In the genomic region with DNA sequence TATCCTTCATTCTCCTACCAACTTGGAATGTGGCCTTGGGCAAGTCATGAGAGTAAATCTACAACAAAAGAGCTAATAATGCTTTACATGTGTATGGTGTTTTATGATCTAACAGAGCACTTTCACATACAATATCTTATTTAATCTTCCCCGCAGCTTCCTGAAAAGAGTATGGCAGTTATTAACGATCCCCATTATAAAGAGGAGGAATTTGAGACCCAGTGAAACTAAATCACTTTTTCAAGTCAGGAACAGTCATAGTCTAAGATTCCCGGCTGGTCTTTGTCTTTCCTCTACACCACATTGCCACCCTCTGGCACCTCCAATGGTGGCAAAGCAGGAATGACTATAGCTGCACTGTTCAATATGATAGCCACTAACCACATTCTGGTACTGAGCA, we compare ENCODE assay signal across 9 cellular contexts.
A peak's percentile ranks its signal among the peaks of the same experiment; 100 is the strongest.
DNase-seq lines count a peak whose midpoint lies in the region; ATAC-seq and TF ChIP-seq lines count a peak whose summit lies in the region.
"Had no signal": no experiment of that assay in that cellular context is flagged by ENCODE, and none has a peak within 500 bp of the region (broad histone marks: within the 10 kb centered on the region; RNA-seq: fewer than 3 reads in every experiment).

No MANE protein-coding gene starts in this region.

- H3K9me3 ChIP-seq in A673 (ENCODE audit: low read depth, low read length, poor library complexity, severe bottlenecking): no peaks in the 10 kb centered on the region
- H3K9me3 ChIP-seq in WERI-Rb-1 (ENCODE audit: severe bottlenecking): no peaks in the 10 kb centered on the region

- no peak for ATAC-seq in activated CD8-positive, alpha-beta T cell treated with anti-CD3 and anti-CD28 coated beads, Interleukin-2, amount 10 ng/mL, durations not matched to agents 7 days and 5 days

- DNase-seq in A673 (ENCODE audit: low spot score) (peak; percentile 83), HCEC 1CT (peak; percentile 54), WERI-Rb-1 (peak; percentile 43), kidney epithelial cell (ENCODE audit: low read depth) (peak; percentile 12), GM19238 (ENCODE audit: insufficient read length, low spot score) (no peak), T-helper 2 cell (no peak), T1000 (lab: John Stamatoyannopoulos, UW) (no peak)
- no peak for DNase-seq in activated CD8-positive, alpha-beta T cell treated with anti-CD3 and anti-CD28 coated beads, Interleukin-2, amount 10 ng/mL, durations not matched to agents 7 days and 5 days
- DNase-seq: effector CD4-positive, alpha-beta T cell had no signal

- TF ChIP-seq CTCF in A673 (conservative IDR thresholded peaks at IDR 0.05; ENCODE audit: low read depth, low read length): peak; percentile 66
- TF ChIP-seq CTCF in WERI-Rb-1 (IDR thresholded peaks at IDR 0.05; ENCODE audit: low read depth, low read length): peak; percentile 41
- peak; percentile 49 for TF ChIP-seq CTCF in kidney epithelial cell (IDR thresholded peaks at IDR 0.05; ENCODE audit: insufficient read depth, low read length, poor library complexity, severe bottlenecking)

- no peak overlapping the region for H3K4me3 Mint-ChIP-seq in activated CD8-positive, alpha-beta T cell treated with anti-CD3 and anti-CD28 coated beads, Interleukin-2, amount 10 ng/mL, durations not matched to agents 7 days and 5 days

- no TSS peak for BruUV-seq in A673 (replicated peaks; lab: Mats Ljungman, UMichigan)

- no peak overlapping the region for H3K27ac ChIP-seq in A673 (ENCODE audit: low read depth, low read length, poor library complexity, severe bottlenecking)
- no peak overlapping the region for H3K27ac ChIP-seq in WERI-Rb-1

- POLR2A ChIA-PET in A673 (lab: Charles Lee; ENCODE audit: low non-redundant PET): interaction anchor here (0.6 kb wide), 1 partner anchor 887 kb away, joined by 3 read pairs; no protein-coding TSS in a partner anchor
- POLR2A ChIA-PET in activated CD8-positive, alpha-beta T cell treated with anti-CD3 and anti-CD28 coated beads, Interleukin-2, amount 10 ng/mL, durations not matched to agents 7 days and 5 days (lab: Charles Lee): no interaction called here

- H3K27me3 Mint-ChIP-seq in activated CD8-positive, alpha-beta T cell treated with anti-CD3 and anti-CD28 coated beads, Interleukin-2, amount 10 ng/mL, durations not matched to agents 7 days and 5 days (ENCODE audit: low read depth): peaks cover 8% of the 10 kb centered on the region

- H3K36me3 ChIP-seq in A673 (ENCODE audit: insufficient read depth, low read length, poor library complexity, severe bottlenecking) (no peaks in the 10 kb centered on the region), WERI-Rb-1 (no peaks in the 10 kb centered on the region), kidney epithelial cell (ENCODE audit: control insufficient read depth, insufficient read depth, low read length) (no peaks in the 10 kb centered on the region)

- peaks cover 5% of the 10 kb centered on the region for H3K4me1 ChIP-seq in A673 (ENCODE audit: insufficient read depth, low read length, poor library complexity, severe bottlenecking)

- no peaks in the 10 kb centered on the region for H3K9me3 Mint-ChIP-seq in activated CD8-positive, alpha-beta T cell treated with anti-CD3 and anti-CD28 coated beads, Interleukin-2, amount 10 ng/mL, durations not matched to agents 7 days and 5 days (ENCODE audit: insufficient read depth)

- CTCF ChIA-PET in A673 (lab: Charles Lee): interaction anchor here (0.6 to 1.4 kb wide), 6 partner anchors 60 to 753 kb away, joined by 3 to 10 read pairs (median 4); no protein-coding TSS in a partner anchor
- CTCF ChIA-PET in activated CD8-positive, alpha-beta T cell treated with anti-CD3 and anti-CD28 coated beads, Interleukin-2, amount 10 ng/mL, durations not matched to agents 7 days and 5 days (lab: Charles Lee): no interaction called here

- no peaks in the 10 kb centered on the region for H3K36me3 Mint-ChIP-seq in activated CD8-positive, alpha-beta T cell treated with anti-CD3 and anti-CD28 coated beads, Interleukin-2, amount 10 ng/mL, durations not matched to agents 7 days and 5 days (ENCODE audit: low read depth)

- no peak overlapping the region for H3K4me3 ChIP-seq in A673 (ENCODE audit: low read depth, low read length, poor library complexity, severe bottlenecking)
- H3K4me3 ChIP-seq in WERI-Rb-1 (ENCODE audit: low read depth, low read length): no peak overlapping the region
- H3K4me3 ChIP-seq in kidney epithelial cell (ENCODE audit: low read depth, low read length): no peak overlapping the region

- H3K4me1 Mint-ChIP-seq in activated CD8-positive, alpha-beta T cell treated with anti-CD3 and anti-CD28 coated beads, Interleukin-2, amount 10 ng/mL, durations not matched to agents 7 days and 5 days (ENCODE audit: low read depth): no peaks in the 10 kb centered on the region

- H3K27ac Mint-ChIP-seq in activated CD8-positive, alpha-beta T cell treated with anti-CD3 and anti-CD28 coated beads, Interleukin-2, amount 10 ng/mL, durations not matched to agents 7 days and 5 days: no peak overlapping the region

- intact Hi-C loops in A673 (cut with micrococcal nuclease; ENCODE audit: unreplicated experiment): loop anchor here (2.0 kb wide), 2 partner anchors 103 to 249 kb away; no protein-coding TSS in a partner anchor

- H3K27me3 ChIP-seq in A673 (replicated peaks; ENCODE audit: insufficient read depth, low read depth, low read length, poor library complexity): no peaks in the 10 kb centered on the region
- H3K27me3 ChIP-seq in WERI-Rb-1 (ENCODE audit: insufficient read depth, low read depth, severe bottlenecking): no peaks in the 10 kb centered on the region
- no peaks in the 10 kb centered on the region for H3K27me3 ChIP-seq in kidney epithelial cell (ENCODE audit: control insufficient read depth, insufficient read depth, low read length)

Comparison
In these comparisons a context has a peak if more than half of its experiments do, and no peak if none do; other contexts are left out.
1. DNase-seq: peak in A673 (single experiment), HCEC 1CT (single experiment), WERI-Rb-1 (single experiment) and kidney epithelial cell (single experiment); none in GM19238 (single experiment), activated CD8-positive, alpha-beta T cell treated with anti-CD3 and anti-CD28 coated beads, Interleukin-2, amount 10 ng/mL, durations not matched to agents 7 days and 5 days (single experiment), T-helper 2 cell (0 of 5) and T1000 (single experiment).
2. Peak in every context shown above with its lines, with median percentiles within 50 percentile points of each other: CTCF ChIP-seq.